In genomic region chr6:32432050-32432450, GRCh38 we compare ENCODE assay signal across 8 cellular contexts. TPM values are rescaled to one million over a fixed set of nuclear protein-coding genes. Genes with fewer than 3 reads are reported as not detected.
DNase-seq lines count a peak whose midpoint lies in the region; ATAC-seq and TF ChIP-seq lines count a peak whose summit lies in the region.

No MANE protein-coding gene starts in this region.

- BruUV-seq in PC-9 (replicated peaks; lab: Mats Ljungman, UMichigan), result no TSS peak

- no peak overlapping the region for H3K27ac Mint-ChIP-seq in activated CD8-positive, alpha-beta memory T cell treated with anti-CD3 and anti-CD28 coated beads, Interleukin-2, amount 10 ng/mL, durations not matched to agents 7 days and 5 days

- no peaks in the 10 kb centered on the region for H3F3A ChIP-seq in PC-9 (ENCODE audit: insufficient read depth, low read depth)

- peak; percentile 42 for ATAC-seq in activated CD8-positive, alpha-beta memory T cell treated with anti-CD3 and anti-CD28 coated beads, Interleukin-2, amount 10 ng/mL, durations not matched to agents 7 days and 5 days

- H2AFZ ChIP-seq in PC-9, result no peak overlapping the region

- no peaks in the 10 kb centered on the region for H3K9me2 ChIP-seq in PC-9 (ENCODE audit: insufficient read depth)

- H3K27me3 Mint-ChIP-seq in activated CD8-positive, alpha-beta memory T cell treated with anti-CD3 and anti-CD28 coated beads, Interleukin-2, amount 10 ng/mL, durations not matched to agents 7 days and 5 days, result peaks cover 26% of the 10 kb centered on the region

- H3K4me2 ChIP-seq in PC-9, result no peak overlapping the region

- no peaks in the 10 kb centered on the region for H3K9me3 Mint-ChIP-seq in activated CD8-positive, alpha-beta memory T cell treated with anti-CD3 and anti-CD28 coated beads, Interleukin-2, amount 10 ng/mL, durations not matched to agents 7 days and 5 days (ENCODE audit: low read depth)

- no peak overlapping the region for H3K4me3 Mint-ChIP-seq in activated CD8-positive, alpha-beta memory T cell treated with anti-CD3 and anti-CD28 coated beads, Interleukin-2, amount 10 ng/mL, durations not matched to agents 7 days and 5 days

- no peaks in the 10 kb centered on the region for H3K36me3 Mint-ChIP-seq in activated CD8-positive, alpha-beta memory T cell treated with anti-CD3 and anti-CD28 coated beads, Interleukin-2, amount 10 ng/mL, durations not matched to agents 7 days and 5 days

- H3K79me2 ChIP-seq in PC-9 (ENCODE audit: low read depth), result no peaks in the 10 kb centered on the region

- H3K9me3 ChIP-seq in PC-9 (ENCODE audit: insufficient read depth, low read depth), result no peaks in the 10 kb centered on the region

- intact Hi-C loops in PC-9 (cut with micrococcal nuclease; ENCODE audit: unreplicated experiment), result loop anchor here (2.0 to 5.0 kb wide), 3 partner anchors 261 to 435 kb away; no protein-coding TSS in a partner anchor

- no peaks in the 10 kb centered on the region for H4K20me1 ChIP-seq in PC-9 (ENCODE audit: insufficient read depth)

- H3K4me3 ChIP-seq in PC-9 (no peak overlapping the region), fibroblast of pulmonary artery (replicated peaks; ENCODE audit: low read depth, low read length) (no peak overlapping the region)

- CTCF ChIA-PET in activated CD8-positive, alpha-beta memory T cell treated with anti-CD3 and anti-CD28 coated beads, Interleukin-2, amount 10 ng/mL, durations not matched to agents 7 days and 5 days (lab: Charles Lee), result interaction anchor here (0.7 to 5.6 kb wide), 9 partner anchors 9 to 436 kb away, joined by 3 to 45 read pairs (median 4); no protein-coding TSS in a partner anchor
- CTCF ChIA-PET in PC-9 (lab: Charles Lee), result interaction anchor here (0.8 kb wide), 1 partner anchor 354 kb away, joined by 4 read pairs; no protein-coding TSS in a partner anchor

- no peak overlapping the region for H3K27ac ChIP-seq in PC-9

- TF ChIP-seq CTCF in PC-9 (conservative IDR thresholded peaks at IDR 0.05), result peak; percentile 69
- TF ChIP-seq CTCF in fibroblast of pulmonary artery (IDR thresholded peaks at IDR 0.05; ENCODE audit: low read length, missing control alignments), result peak; percentile 37

- no peaks in the 10 kb centered on the region for H3K4me1 ChIP-seq in PC-9 (replicated peaks; ENCODE audit: insufficient read depth)

- DNase-seq in activated CD8-positive, alpha-beta memory T cell treated with anti-CD3 and anti-CD28 coated beads, Interleukin-2, amount 10 ng/mL, durations not matched to agents 7 days and 5 days, result no peak
- no peak for DNase-seq in activated CD8-positive, alpha-beta memory T cell treated with anti-CD3 and anti-CD28 coated beads, Interleukin-2, amount 50 U/mL, for 48 hours
- no peak for DNase-seq in PC-9
- DNase-seq in fibroblast of pulmonary artery (ENCODE audit: low read depth), result peak; percentile 55
- DNase-seq in superior temporal gyrus (ENCODE audit: extremely low spot score), result peak; percentile 62
- DNase-seq in T-helper 9 cell, result no peak
- no peak for DNase-seq in NCI-H1092 treated with DMSO at 0.1 percent for 48 hours (lab: John Stamatoyannopoulos, UW)
- no peak for DNase-seq in NCI-H524 treated with DMSO at 0.1 percent for 48 hours (lab: John Stamatoyannopoulos, UW)

- POLR2A ChIA-PET in PC-9 (lab: Charles Lee; ENCODE audit: unreplicated experiment), result no interaction called here

- peaks cover 2% of the 10 kb centered on the region for H3K4me1 Mint-ChIP-seq in activated CD8-positive, alpha-beta memory T cell treated with anti-CD3 and anti-CD28 coated beads, Interleukin-2, amount 10 ng/mL, durations not matched to agents 7 days and 5 days

- peaks cover 8% of the 10 kb centered on the region; the same call in 1 of the 2 replicates for H3K27me3 ChIP-seq in PC-9 (ENCODE audit: insufficient read depth, low read depth)

- no peaks in the 10 kb centered on the region for H3K36me3 ChIP-seq in PC-9 (ENCODE audit: low read depth)

RNA-seq across cellular contexts. Expression of gene HLA-DRA, which starts 7.6 kb away (rescaled TPM):
- 100 to 1,000 TPM; 311 to 313 TPM for total RNA-seq in activated CD8-positive, alpha-beta memory T cell treated with anti-CD3 and anti-CD28 coated beads, Interleukin-2, amount 10 ng/mL, durations not matched to agents 7 days and 5 days
- not detected in 2 replicates for total RNA-seq in PC-9 (2021)

RNA-seq across cellular contexts. Expression of gene BTNL2, which starts 25.1 kb away (rescaled TPM):
- total RNA-seq in activated CD8-positive, alpha-beta memory T cell treated with anti-CD3 and anti-CD28 coated beads, Interleukin-2, amount 10 ng/mL, durations not matched to agents 7 days and 5 days, result not detected
- not detected in 2 replicates for total RNA-seq in PC-9 (2021)

Comparison
In these comparisons a context has a peak if more than half of its experiments do, and no peak if none do; other contexts are left out.
1. DNase-seq: peak in fibroblast of pulmonary artery (single experiment) and superior temporal gyrus (single experiment); none in activated CD8-positive, alpha-beta memory T cell treated with anti-CD3 and anti-CD28 coated beads, Interleukin-2, amount 10 ng/mL, durations not matched to agents 7 days and 5 days (single experiment), activated CD8-positive, alpha-beta memory T cell treated with anti-CD3 and anti-CD28 coated beads, Interleukin-2, amount 50 U/mL, for 48 hours (single experiment), PC-9 (0 of 2), T-helper 9 cell (single experiment), NCI-H1092 treated with DMSO at 0.1 percent for 48 hours (single experiment) and NCI-H524 treated with DMSO at 0.1 percent for 48 hours (single experiment).
2. RNA of gene HLA-DRA, which starts 7.6 kb away (total RNA-seq): 311 to 313 TPM in activated CD8-positive, alpha-beta memory T cell treated with anti-CD3 and anti-CD28 coated beads, Interleukin-2, amount 10 ng/mL, durations not matched to agents 7 days and 5 days; not detected in PC-9; every median in the first group is over 100 times any median in the second.